In the genomic region with DNA sequence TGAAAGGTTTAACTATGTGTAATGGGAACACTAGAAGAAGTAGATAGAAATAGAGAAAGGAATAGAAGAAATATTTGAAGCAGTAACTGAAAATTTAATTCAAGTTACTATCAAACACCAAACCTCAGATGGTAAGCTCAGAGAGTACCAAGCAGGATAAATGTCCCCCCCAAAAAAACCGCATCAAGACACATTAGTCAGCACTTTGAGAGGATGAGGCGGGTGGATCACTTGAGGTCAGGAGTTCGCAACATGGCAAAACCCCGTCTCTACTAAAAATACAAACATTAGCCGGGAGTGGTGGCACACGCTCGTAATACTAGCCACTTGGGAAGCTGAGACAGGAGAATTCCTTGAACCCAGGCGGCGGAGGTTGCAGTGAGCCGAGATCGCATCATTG, we compare ENCODE assay signal across 32 cellular contexts.
"Had no signal": no experiment of that assay in that cellular context is flagged by ENCODE, and none has a peak within 500 bp of the region (broad histone marks: within the 10 kb centered on the region; RNA-seq: fewer than 3 reads in every experiment).

No MANE protein-coding gene starts in this region.

- H3K4me3 ChIP-seq: adrenal gland, body of pancreas, breast epithelium had no signal

- H3K27me3 ChIP-seq: body of pancreas, brain microvascular endothelial cell, breast epithelium had no signal

- H3K9me3 ChIP-seq: adrenal gland, body of pancreas, breast epithelium had no signal

- H3K4me1 ChIP-seq: adrenal gland, body of pancreas, breast epithelium had no signal

- H3K27ac ChIP-seq: adrenal gland, body of pancreas, brain microvascular endothelial cell, breast epithelium, VCaP had no signal

- H3K36me3 ChIP-seq: adrenal gland, brain microvascular endothelial cell, breast epithelium had no signal

- DNase-seq: activated B cell treated with CpG ODN at 0.5 μM for 24 hours; activated CD4-positive, alpha-beta memory T cell treated with anti-CD3 and anti-CD28 coated beads for 36 hours; activated CD4-positive, alpha-beta T cell treated with anti-CD3 and anti-CD28 coated beads for 4 hours; activated CD4-positive, alpha-beta T cell treated with anti-CD3 and anti-CD28 coated beads, Interleukin-2, amount 10 ng/mL, durations not matched to agents 24 days and 14 days; activated CD4-positive, alpha-beta T cell treated with anti-CD3 and anti-CD28 coated beads, Interleukin-2, amount 50 U/mL, for 1 hour; activated CD4-positive, alpha-beta T cell treated with anti-CD3 and anti-CD28 coated beads, Interleukin-2, amount 50 U/mL, for 4 hours; activated CD4-positive, CD25-positive, alpha-beta regulatory T cell treated with anti-CD3 and anti-CD28 coated beads, Interleukin-2, amount 50 U/mL, for 72 hours; activated CD8-positive, alpha-beta memory T cell treated with anti-CD3 and anti-CD28 coated beads, Interleukin-2, amount 50 U/mL, for 4 hours; activated CD8-positive, alpha-beta T cell treated with anti-CD3 and anti-CD28 coated beads for 36 hours; activated effector memory CD4-positive, alpha-beta T cell treated with anti-CD3 and anti-CD28 coated beads, Interleukin-2, amount 50 U/mL, for 16 hours; activated gamma-delta T cell treated with Interleukin-2 at 50 U/mL for 16 hours; activated naive CD4-positive, alpha-beta T cell; activated naive CD4-positive, alpha-beta T cell treated with anti-CD3 and anti-CD28 coated beads for 36 hours; activated naive CD4-positive, alpha-beta T cell treated with anti-CD3 and anti-CD28 coated beads, Interleukin-2, amount 50 U/mL, for 16 hours; activated naive CD8-positive, alpha-beta T cell treated with anti-CD3 and anti-CD28 coated beads for 36 hours; activated T-cell treated with anti-CD3 and anti-CD28 coated beads for 4 hours; activated T-cell treated with anti-CD3 and anti-CD28 coated beads, Interleukin-2, amount 50 U/mL, for 1 hour; activated T-cell treated with anti-CD3 and anti-CD28 coated beads, Interleukin-2, amount 50 U/mL, for 4 hours; activated T-cell treated with anti-CD3 and anti-CD28 coated beads, Interleukin-2, amount 50 U/mL, for 72 hours; adrenal gland; amniotic stem cell; aorta; body of pancreas; brain microvascular endothelial cell; central memory CD4-positive, alpha-beta T cell; T-helper 2 cell; T-helper 9 cell had no signal

- ATAC-seq: activated CD8-positive, alpha-beta T cell treated with anti-CD3 and anti-CD28 coated beads for 36 hours; activated naive CD4-positive, alpha-beta T cell treated with anti-CD3 and anti-CD28 coated beads, Interleukin-2, amount 50 U/mL, for 72 hours; activated T-cell treated with anti-CD3 and anti-CD28 coated beads, Interleukin-2, amount 50 U/mL, for 4 hours; activated T-cell treated with anti-CD3 and anti-CD28 coated beads, Interleukin-2, amount 50 U/mL, for 72 hours; activated T-helper 17 cell treated with anti-CD3 and anti-CD28 coated beads, Interleukin-2, amount 50 U/mL, for 72 hours; body of pancreas had no signal

- FAIRE-seq: TTC549 had no signal
